1 cellular context compared by ENCODE assay signal in genomic region chr22:33844273-33844672, GRCh38.
TF ChIP-seq lines count a peak whose summit lies in the region.

No MANE protein-coding gene starts in this region.

TF ChIP-seq in SK-N-SH, 30 proteins besides CTCF, POLR2A, EP300 and RAD21 (continued from another document):
- TF ChIP-seq PBX3 (IDR thresholded peaks at IDR 0.05) (no peak), MEF2A (IDR thresholded peaks at IDR 0.05; ENCODE audit: borderline replicate concordance, low read depth) (no peak), NFIC (IDR thresholded peaks at IDR 0.05; ENCODE audit: borderline replicate concordance) (no peak), USF1 (IDR thresholded peaks at IDR 0.05; ENCODE audit: borderline replicate concordance, low read depth) (no peak), NRF1 (IDR thresholded peaks at IDR 0.05; ENCODE audit: low read depth, low read length) (no peak), YY1 (IDR thresholded peaks at IDR 0.05; ENCODE audit: low read depth) (no peak), MXI1 (IDR thresholded peaks at IDR 0.05; ENCODE audit: low read depth, low read length) (no peak), ELF1 (IDR thresholded peaks at IDR 0.05) (no peak), RFX5 (IDR thresholded peaks at IDR 0.05; ENCODE audit: low read length) (no peak), ZBTB33 (IDR thresholded peaks at IDR 0.05; ENCODE audit: borderline replicate concordance, low read depth) (no peak)
